ENCODE assay signal across 2 cellular contexts in genomic region chr1:10816743-10817369, GRCh38.
TF ChIP-seq lines count a peak whose summit lies in the region.

No MANE protein-coding gene starts in this region.

TF ChIP-seq in SK-N-SH, 30 proteins besides CTCF, POLR2A, EP300 and RAD21 (continued from another document):
- TF ChIP-seq NFIC (IDR thresholded peaks at IDR 0.05; ENCODE audit: borderline replicate concordance), result no peak
- no peak for TF ChIP-seq FOXM1 (IDR thresholded peaks at IDR 0.05; ENCODE audit: low read depth)
- no peak for TF ChIP-seq USF1 (IDR thresholded peaks at IDR 0.05; ENCODE audit: borderline replicate concordance, low read depth)
- TF ChIP-seq, protein P1, sequence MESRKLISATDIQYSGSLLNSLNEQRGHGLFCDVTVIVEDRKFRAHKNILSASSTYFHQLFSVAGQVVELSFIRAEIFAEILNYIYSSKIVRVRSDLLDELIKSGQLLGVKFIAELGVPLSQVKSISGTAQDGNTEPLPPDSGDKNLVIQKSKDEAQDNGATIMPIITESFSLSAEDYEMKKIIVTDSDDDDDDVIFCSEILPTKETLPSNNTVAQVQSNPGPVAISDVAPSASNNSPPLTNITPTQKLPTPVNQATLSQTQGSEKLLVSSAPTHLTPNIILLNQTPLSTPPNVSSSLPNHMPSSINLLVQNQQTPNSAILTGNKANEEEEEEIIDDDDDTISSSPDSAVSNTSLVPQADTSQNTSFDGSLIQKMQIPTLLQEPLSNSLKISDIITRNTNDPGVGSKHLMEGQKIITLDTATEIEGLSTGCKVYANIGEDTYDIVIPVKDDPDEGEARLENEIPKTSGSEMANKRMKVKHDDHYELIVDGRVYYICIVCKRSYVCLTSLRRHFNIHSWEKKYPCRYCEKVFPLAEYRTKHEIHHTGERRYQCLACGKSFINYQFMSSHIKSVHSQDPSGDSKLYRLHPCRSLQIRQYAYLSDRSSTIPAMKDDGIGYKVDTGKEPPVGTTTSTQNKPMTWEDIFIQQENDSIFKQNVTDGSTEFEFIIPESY (IDR thresholded peaks at IDR 0.05; ENCODE audit: borderline replicate concordance, low read depth), result no peak

TF ChIP-seq in SK-N-SH treated with all-trans-retinoic acid at 6 μM for 48 hours, 23 proteins besides CTCF, POLR2A, EP300 and RAD21 (continued from another document):
- no peak for TF ChIP-seq ZNF8 (CRISPR knock-in tag; IDR thresholded peaks at IDR 0.05)
- no peak for TF ChIP-seq RARB (CRISPR knock-in tag; IDR thresholded peaks at IDR 0.05)
- no peak for TF ChIP-seq PPARA (CRISPR knock-in tag; IDR thresholded peaks at IDR 0.05; ENCODE audit: borderline replicate concordance)
- TF ChIP-seq SNAI2 (CRISPR knock-in tag; IDR thresholded peaks at IDR 0.05), result no peak
- TF ChIP-seq TOX (CRISPR knock-in tag; IDR thresholded peaks at IDR 0.05; ENCODE audit: borderline replicate concordance), result no peak
- no peak for TF ChIP-seq BACH2 (CRISPR knock-in tag; IDR thresholded peaks at IDR 0.05; ENCODE audit: borderline replicate concordance)
